In the genomic region with DNA sequence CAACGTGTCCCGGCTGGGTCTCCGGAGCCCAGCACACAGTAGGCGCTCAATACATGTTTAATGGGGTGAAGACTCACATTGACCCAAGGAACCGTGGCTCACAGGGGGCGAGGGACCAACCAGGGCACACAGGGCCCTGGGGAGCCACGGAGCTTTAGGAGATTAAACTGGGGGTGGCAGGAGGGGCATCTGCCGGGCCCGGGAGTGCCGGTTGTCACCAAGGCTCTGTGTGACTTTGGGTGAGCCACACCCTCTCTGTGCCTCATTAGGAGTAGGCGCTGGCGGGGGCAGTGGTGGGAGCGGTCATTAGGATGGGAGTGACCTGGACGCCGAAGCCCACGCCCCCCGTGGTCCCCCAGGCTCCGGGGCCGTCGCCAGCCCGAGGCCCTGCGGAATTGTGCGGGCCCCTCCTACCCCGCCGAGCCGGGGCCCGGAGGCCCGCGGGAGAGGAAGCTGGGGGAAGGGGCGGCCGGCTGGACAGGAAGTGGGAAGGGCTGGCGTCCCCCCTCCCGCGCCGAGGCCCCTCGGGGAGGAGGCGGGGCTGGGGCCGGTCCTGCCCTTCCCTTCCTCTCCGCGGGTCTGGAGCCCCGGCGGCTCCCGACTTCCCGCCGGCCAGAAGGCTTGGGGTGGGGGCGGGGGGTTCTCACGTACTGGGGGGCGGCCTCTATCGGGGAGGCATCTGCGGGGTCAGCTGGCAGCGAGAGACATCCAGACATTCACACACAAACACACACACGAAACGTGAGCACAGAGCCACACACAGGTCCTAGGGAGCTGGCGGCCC, we compare ENCODE assay signal across 8 cellular contexts. TPM values are rescaled to one million over a fixed set of nuclear protein-coding genes. Genes with fewer than 3 reads are reported as not detected.
DNase-seq lines count a peak whose midpoint lies in the region; ATAC-seq and TF ChIP-seq lines count a peak whose summit lies in the region.

No MANE protein-coding gene starts in this region.

- H3K4me1 ChIP-seq in gastroesophageal sphincter: peaks cover 0 to 79% (median 57%) of the 10 kb centered on the region in 3 donors

- no peaks in the 10 kb centered on the region for H3K36me3 ChIP-seq in gastroesophageal sphincter

- TF ChIP-seq EP300 in gastroesophageal sphincter (IDR thresholded peaks at IDR 0.05): no peak

- intact Hi-C loops in activated T-helper 1 cell treated with anti-CD3 and anti-CD28 coated beads, Interleukin-12 subunit alpha, Interleukin-12 subunit beta, Interleukin-2, Interleukin-4 antibody, amounts not matched to agents 30 ng/mL and 10 ng/mL and 1 ng/mL, durations not matched to agents 14 hours and 24 hours and 36 hours (cut with micrococcal nuclease): loop anchor here (2.0 to 5.0 kb wide), 5 partner anchors 125 to 501 kb away; partner anchors contain the start of genes COPE, DDX49 and MPV17L2

- DNase-seq in AG09309 (ENCODE audit: low read depth) (no peak), GM12865 (ENCODE audit: low read depth) (peak; percentile 66), NCI-H460 (ENCODE audit: extremely low read depth, low read depth) (peak; percentile 68), neural crest cell (ENCODE audit: low read depth, low spot score) (peak; percentile 65), GOT3 (lab: John Stamatoyannopoulos, UW) (no peak)
- peak; percentile 39 for DNase-seq in activated T-helper 1 cell treated with anti-CD3 and anti-CD28 coated beads, Interleukin-12 subunit alpha, Interleukin-12 subunit beta, Interleukin-2, Interleukin-4 antibody, amounts not matched to agents 30 ng/mL and 10 ng/mL and 1 ng/mL, durations not matched to agents 14 hours and 24 hours and 36 hours (ENCODE audit: low spot score)

- H3K27me3 Mint-ChIP-seq in activated T-helper 1 cell treated with anti-CD3 and anti-CD28 coated beads, Interleukin-12 subunit alpha, Interleukin-12 subunit beta, Interleukin-2, Interleukin-4 antibody, amounts not matched to agents 30 ng/mL and 10 ng/mL and 1 ng/mL, durations not matched to agents 14 hours and 24 hours and 36 hours (ENCODE audit: insufficient read depth): peaks cover 9% of the 10 kb centered on the region
- H3K27me3 Mint-ChIP-seq in neural crest cell (ENCODE audit: low read depth): peaks cover 52% of the 10 kb centered on the region

- H3K9me3 ChIP-seq in gastroesophageal sphincter: no peaks in the 10 kb centered on the region

- no peaks in the 10 kb centered on the region for H3K27me3 ChIP-seq in gastroesophageal sphincter

- peak overlapping the region; percentile 76 to 93 (median 90) for H3K27ac ChIP-seq in gastroesophageal sphincter

- H3K27ac Mint-ChIP-seq in activated T-helper 1 cell treated with anti-CD3 and anti-CD28 coated beads, Interleukin-12 subunit alpha, Interleukin-12 subunit beta, Interleukin-2, Interleukin-4 antibody, amounts not matched to agents 30 ng/mL and 10 ng/mL and 1 ng/mL, durations not matched to agents 14 hours and 24 hours and 36 hours: peak overlapping the region; percentile 92
- peak overlapping the region; percentile 93 for H3K27ac Mint-ChIP-seq in neural crest cell (ENCODE audit: unreplicated experiment)

- peaks cover 2% of the 10 kb centered on the region for H3K36me3 Mint-ChIP-seq in activated T-helper 1 cell treated with anti-CD3 and anti-CD28 coated beads, Interleukin-12 subunit alpha, Interleukin-12 subunit beta, Interleukin-2, Interleukin-4 antibody, amounts not matched to agents 30 ng/mL and 10 ng/mL and 1 ng/mL, durations not matched to agents 14 hours and 24 hours and 36 hours (ENCODE audit: low read depth)
- H3K36me3 Mint-ChIP-seq in neural crest cell (ENCODE audit: low read depth): no peaks in the 10 kb centered on the region

- peak; percentile 31 to 48 for TF ChIP-seq POLR2A in gastroesophageal sphincter (IDR thresholded peaks at IDR 0.05)

- peak overlapping the region; percentile 82 for H3K4me3 Mint-ChIP-seq in activated T-helper 1 cell treated with anti-CD3 and anti-CD28 coated beads, Interleukin-12 subunit alpha, Interleukin-12 subunit beta, Interleukin-2, Interleukin-4 antibody, amounts not matched to agents 30 ng/mL and 10 ng/mL and 1 ng/mL, durations not matched to agents 14 hours and 24 hours and 36 hours
- peak overlapping the region; percentile 87 for H3K4me3 Mint-ChIP-seq in neural crest cell

- TF ChIP-seq CTCF in AG09309 (IDR thresholded peaks at IDR 0.05; ENCODE audit: control insufficient read depth, insufficient read depth, low read depth, low read length, missing control alignments) (no peak), GM12865 (IDR thresholded peaks at IDR 0.05; ENCODE audit: insufficient read depth, low read depth, low read length, missing control alignments) (no peak), gastroesophageal sphincter (IDR thresholded peaks at IDR 0.05) (no peak), neural crest cell (conservative IDR thresholded peaks at IDR 0.05) (no peak)

- no CpG with 5 or more reads among the region's 54 CpGs for WGBS in gastroesophageal sphincter (ENCODE audit: low coverage in 1 of 2), 2 donors

- H3K9me3 Mint-ChIP-seq in activated T-helper 1 cell treated with anti-CD3 and anti-CD28 coated beads, Interleukin-12 subunit alpha, Interleukin-12 subunit beta, Interleukin-2, Interleukin-4 antibody, amounts not matched to agents 30 ng/mL and 10 ng/mL and 1 ng/mL, durations not matched to agents 14 hours and 24 hours and 36 hours: no peaks in the 10 kb centered on the region
- no peaks in the 10 kb centered on the region for H3K9me3 Mint-ChIP-seq in neural crest cell

- ATAC-seq in gastroesophageal sphincter (peak; percentile 30), GM19035 (IDR thresholded peaks at IDR 0.05; ENCODE audit: unreplicated experiment) (no peak)

- H3K4me3 ChIP-seq in AG09309 (ENCODE audit: control insufficient read depth, low read depth, low read length): peak overlapping the region; percentile 39
- peak overlapping the region; percentile 58 for H3K4me3 ChIP-seq in GM12865 (ENCODE audit: low read depth, low read length)
- peak overlapping the region; percentile 20 to 82 for H3K4me3 ChIP-seq in gastroesophageal sphincter

- H3K4me1 Mint-ChIP-seq in activated T-helper 1 cell treated with anti-CD3 and anti-CD28 coated beads, Interleukin-12 subunit alpha, Interleukin-12 subunit beta, Interleukin-2, Interleukin-4 antibody, amounts not matched to agents 30 ng/mL and 10 ng/mL and 1 ng/mL, durations not matched to agents 14 hours and 24 hours and 36 hours (ENCODE audit: low read depth): peaks cover 68% of the 10 kb centered on the region
- peaks cover 40% of the 10 kb centered on the region for H3K4me1 Mint-ChIP-seq in neural crest cell

RNA-seq across cellular contexts. Expression of gene SSBP4, which starts 1.8 kb away (rescaled TPM):
- 31.0 and 46.3 TPM in 2 replicates for total RNA-seq in NCI-H460 (2014; rRNA removed; shearing (Covaris generic))
- polyA plus RNA-seq in NCI-H460 (2014; cell fraction: nucleus; rRNA removed): 178 and 230 TPM in 2 replicates
- 135 and 141 TPM in 2 replicates for total RNA-seq in activated T-helper 1 cell treated with anti-CD3 and anti-CD28 coated beads, Interleukin-12 subunit alpha, Interleukin-12 subunit beta, Interleukin-2, Interleukin-4 antibody, amounts not matched to agents 30 ng/mL and 10 ng/mL and 1 ng/mL, durations not matched to agents 14 hours and 24 hours and 36 hours
- total RNA-seq in gastroesophageal sphincter (10 to 100 TPM; 58.4 to 76.2 (median 61.3) TPM), neural crest cell (68.0 and 71.8 TPM in 2 replicates)

RNA-seq across cellular contexts. Expression of gene LRRC25, which starts 20.0 kb away (rescaled TPM):
- not detected in 2 replicates for total RNA-seq in NCI-H460 (2014; rRNA removed; shearing (Covaris generic))
- not detected in 2 replicates for polyA plus RNA-seq in NCI-H460 (2014; cell fraction: nucleus; rRNA removed)
- not detected in 2 replicates for total RNA-seq in activated T-helper 1 cell treated with anti-CD3 and anti-CD28 coated beads, Interleukin-12 subunit alpha, Interleukin-12 subunit beta, Interleukin-2, Interleukin-4 antibody, amounts not matched to agents 30 ng/mL and 10 ng/mL and 1 ng/mL, durations not matched to agents 14 hours and 24 hours and 36 hours
- total RNA-seq in gastroesophageal sphincter (10 to 100 TPM in 1 of 4 donors, 1 to 10 TPM in 3; 1.9 to 19.0 (median 4.8) TPM), neural crest cell (not detected in 2 replicates)

RNA-seq across cellular contexts. Expression of gene ISYNA1, which starts 20.5 kb away (rescaled TPM):
- 1.2 and 1.4 TPM in 2 replicates for total RNA-seq in NCI-H460 (2014; rRNA removed; shearing (Covaris generic))
- polyA plus RNA-seq in NCI-H460 (2014; cell fraction: nucleus; rRNA removed): 6.4 and 15.5 TPM in 2 replicates
- 9.0 and 10.7 TPM in 2 replicates for total RNA-seq in activated T-helper 1 cell treated with anti-CD3 and anti-CD28 coated beads, Interleukin-12 subunit alpha, Interleukin-12 subunit beta, Interleukin-2, Interleukin-4 antibody, amounts not matched to agents 30 ng/mL and 10 ng/mL and 1 ng/mL, durations not matched to agents 14 hours and 24 hours and 36 hours
- 10 to 100 TPM; 15.2 to 31.6 (median 19.8) TPM for total RNA-seq in gastroesophageal sphincter
- 251 and 254 TPM in 2 replicates for total RNA-seq in neural crest cell

RNA-seq across cellular contexts. Expression of gene GDF15, which starts 31.5 kb away (rescaled TPM):
- 281 and 371 TPM in 2 replicates for total RNA-seq in NCI-H460 (2014; rRNA removed; shearing (Covaris generic))
- polyA plus RNA-seq in NCI-H460 (2014; cell fraction: nucleus; rRNA removed): 116 and 139 TPM in 2 replicates
- not detected in 2 replicates for total RNA-seq in activated T-helper 1 cell treated with anti-CD3 and anti-CD28 coated beads, Interleukin-12 subunit alpha, Interleukin-12 subunit beta, Interleukin-2, Interleukin-4 antibody, amounts not matched to agents 30 ng/mL and 10 ng/mL and 1 ng/mL, durations not matched to agents 14 hours and 24 hours and 36 hours
- 1 to 10 TPM in 3 of 4 donors, under 1 TPM in 1; 0.62 to 3.7 (median 3.0) TPM for total RNA-seq in gastroesophageal sphincter
- total RNA-seq in neural crest cell: 1.2 TPM in 2 replicates

Comparison
In these comparisons a context has a peak if more than half of its experiments do, and no peak if none do; other contexts are left out.
1. DNase-seq: peak in GM12865 (single experiment), NCI-H460 (single experiment), activated T-helper 1 cell treated with anti-CD3 and anti-CD28 coated beads, Interleukin-12 subunit alpha, Interleukin-12 subunit beta, Interleukin-2, Interleukin-4 antibody, amounts not matched to agents 30 ng/mL and 10 ng/mL and 1 ng/mL, durations not matched to agents 14 hours and 24 hours and 36 hours (single experiment) and neural crest cell (single experiment); none in AG09309 (single experiment) and GOT3 (single experiment).
2. Peak in every context shown above with its lines, with median percentiles within 50 percentile points of each other: H3K4me3 ChIP-seq.